In genomic region chr9:135567311-135567710, GRCh38 we compare ENCODE assay signal across 25 cellular contexts. TPM values are rescaled to one million over a fixed set of nuclear protein-coding genes. Genes with fewer than 3 reads are reported as not detected.
DNase-seq lines count a peak whose midpoint lies in the region; TF ChIP-seq lines count a peak whose summit lies in the region.
"Had no signal": no experiment of that assay in that cellular context is flagged by ENCODE, and none has a peak within 500 bp of the region (broad histone marks: within the 10 kb centered on the region; RNA-seq: fewer than 3 reads in every experiment).

No MANE protein-coding gene starts in this region.

- H3K27me3 ChIP-seq in prostate gland (replicated peaks; ENCODE audit: insufficient read depth): peaks cover 7% of the 10 kb centered on the region

- no peaks in the 10 kb centered on the region for H3K36me3 ChIP-seq in prostate gland

- no peaks in the 10 kb centered on the region for H3K9me3 ChIP-seq in prostate gland
- H3K9me3 ChIP-seq: SK-N-SH had no signal

- TF ChIP-seq CTCF in prostate gland (IDR thresholded peaks at IDR 0.05): no peak
- TF ChIP-seq CTCF in RWPE1 (conservative IDR thresholded peaks at IDR 0.05; ENCODE audit: low read depth): no peak

- POLR2A ChIA-PET in RWPE1 (lab: Yijun Ruan, JAX; ENCODE audit: low non-redundant PET): no interaction called here

- intact Hi-C loops in posterior vena cava (cut with DNase I): no loop called here
- intact Hi-C loops in prostate gland (cut with DNase I): no loop called here

- no peak overlapping the region for H3K4me3 ChIP-seq in prostate gland
- H3K4me3 ChIP-seq: A549, GM23338 had no signal

- no peaks in the 10 kb centered on the region for H3K4me1 ChIP-seq in prostate gland (replicated peaks)
- H3K4me1 ChIP-seq: A549 had no signal

- CTCF ChIA-PET in RWPE1 (lab: Yijun Ruan, JAX): interaction anchor here (0.6 kb wide), 1 partner anchor 68 kb away, joined by 3 read pairs; no protein-coding TSS in a partner anchor

- TF ChIP-seq POLR2A in prostate gland (IDR thresholded peaks at IDR 0.05): no peak

- DNase-seq in DMS79 (lab: John Stamatoyannopoulos, UW): peak; percentile 55
- DNase-seq in NCI-H1105 (lab: John Stamatoyannopoulos, UW): peak; percentile 65
- peak; percentile 13 for DNase-seq in NCI-H69 (lab: John Stamatoyannopoulos, UW)
- DNase-seq in posterior vena cava (ENCODE audit: low spot score): peak; percentile 35
- no peak for DNase-seq in prostate gland (ENCODE audit: low spot score)
- DNase-seq in RWPE1 (ENCODE audit: low spot score): no peak
- DNase-seq in effector CD4-positive, alpha-beta T cell: no peak
- DNase-seq: DND-41, HCEC 1CT, KBM-7, MM.1S, NCI-H1092, NCI-H146, NCI-H2081, NCI-H2227 treated with DMSO at 0.1 percent for 48 hours, NCI-H524, NCI-H82, SIG-M5, SK-N-SH had no signal

- H3K27ac ChIP-seq in prostate gland (no peak overlapping the region), RWPE1 (no peak overlapping the region)
- H3K27ac ChIP-seq: A549, HL-60 had no signal

- 56% methylated on average over 9 of the region's 9 CpGs for WGBS in prostate gland

RNA-seq across cellular contexts. Expression of gene PAEP, which starts 5.8 kb away (rescaled TPM):
- total RNA-seq in posterior vena cava: not detected
- total RNA-seq in prostate gland: 1 to 10 TPM in 1 of 2 donors, not detected in 1; 3.0 TPM
- total RNA-seq: B cell, GM23338, HT-29 had no signal

RNA-seq across cellular contexts. Expression of gene OBP2A, which starts 21.4 kb away (rescaled TPM):
- not detected for total RNA-seq in posterior vena cava
- total RNA-seq in prostate gland: 10 to 100 TPM in 1 of 2 donors, not detected in 1; 19.7 TPM
- total RNA-seq: B cell, GM23338, HepG2, HT-29 had no signal

RNA-seq across cellular contexts. Expression of gene LCN1, which starts 46.1 kb away (rescaled TPM):
- total RNA-seq in posterior vena cava: 1 to 10 TPM in 1 of 2 donors, not detected in 1; 2.4 TPM
- total RNA-seq in prostate gland: not detected
- total RNA-seq: B cell, GM23338, HepG2, HT-29 had no signal

Comparison
In these comparisons a context has a peak if more than half of its experiments do, and no peak if none do; other contexts are left out.
1. DNase-seq: peak in DMS79 (single experiment), NCI-H1105 (single experiment), NCI-H69 (single experiment) and posterior vena cava (single experiment); none in prostate gland (single experiment), RWPE1 (single experiment) and effector CD4-positive, alpha-beta T cell (single experiment).